In genomic region chr6:8389034-8389818, GRCh38 we compare ENCODE assay signal across 17 cellular contexts. TPM values are rescaled to one million over a fixed set of nuclear protein-coding genes. Genes with fewer than 3 reads are reported as not detected.
A peak's percentile ranks its signal among the peaks of the same experiment; 100 is the strongest.
DNase-seq lines count a peak whose midpoint lies in the region; ATAC-seq, FAIRE-seq and TF ChIP-seq lines count a peak whose summit lies in the region.
"Had no signal": no experiment of that assay in that cellular context is flagged by ENCODE, and none has a peak within 500 bp of the region (broad histone marks: within the 10 kb centered on the region; RNA-seq: fewer than 3 reads in every experiment).

No MANE protein-coding gene starts in this region.

- no peaks in the 10 kb centered on the region for H3K9me3 Mint-ChIP-seq in endodermal cell

- no peaks in the 10 kb centered on the region for H3K36me3 Mint-ChIP-seq in endodermal cell (ENCODE audit: low read depth)
- H3K36me3 Mint-ChIP-seq: CD4-positive, CD25-positive, alpha-beta regulatory T cell had no signal

- TF ChIP-seq CTCF in mucosa of descending colon (IDR thresholded peaks at IDR 0.05) (no peak), endodermal cell (conservative IDR thresholded peaks at IDR 0.05) (no peak), psoas muscle (IDR thresholded peaks at IDR 0.05) (no peak)

- no peak for FAIRE-seq in H54 (lab: Jason Lieb, UNC)
- FAIRE-seq: GM12878, GM18507 had no signal

- H3K36me3 ChIP-seq in mucosa of descending colon (ENCODE audit: low read depth) (no peaks in the 10 kb centered on the region), endodermal cell (ENCODE audit: control insufficient read depth, insufficient read depth, low read length) (no peaks in the 10 kb centered on the region), psoas muscle (ENCODE audit: insufficient read depth in 1 of 2, low read depth in 1 of 2) (no peaks in the 10 kb centered on the region)

- H3K4me1 ChIP-seq in mucosa of descending colon (ENCODE audit: low read depth) (peaks cover 7% of the 10 kb centered on the region), endodermal cell (ENCODE audit: control insufficient read depth, insufficient read depth, low read length) (no peaks in the 10 kb centered on the region), psoas muscle (no peaks in the 10 kb centered on the region)

- H3K4me3 ChIP-seq in mucosa of descending colon: no peak overlapping the region
- H3K4me3 ChIP-seq in endodermal cell (ENCODE audit: low read length): no peak overlapping the region
- H3K4me3 ChIP-seq in psoas muscle: no peak overlapping the region
- H3K4me3 ChIP-seq: GM12878, PC-9 had no signal

- no peak for TF ChIP-seq POLR2A in H54 (IDR thresholded peaks at IDR 0.05; ENCODE audit: low read depth, low read length)

- no peak overlapping the region for H3K27ac Mint-ChIP-seq in endodermal cell
- H3K27ac Mint-ChIP-seq: CD4-positive, CD25-positive, alpha-beta regulatory T cell had no signal

- H3K9me3 ChIP-seq in mucosa of descending colon (no peaks in the 10 kb centered on the region), endodermal cell (ENCODE audit: control insufficient read depth, low read length) (no peaks in the 10 kb centered on the region), psoas muscle (no peaks in the 10 kb centered on the region)

- peaks cover 8% of the 10 kb centered on the region for H3K4me1 Mint-ChIP-seq in endodermal cell

- no peak overlapping the region for H3K27ac ChIP-seq in endodermal cell (ENCODE audit: low read depth, low read length)
- no peak overlapping the region for H3K27ac ChIP-seq in psoas muscle
- H3K27ac ChIP-seq: PC-9 had no signal

- ATAC-seq in mucosa of descending colon: peak; percentile 64
- ATAC-seq in psoas muscle: no peak
- ATAC-seq: GM12878, SK-N-SH treated with all-trans-retinoic acid at 6 μM for 48 hours had no signal

- no peaks in the 10 kb centered on the region for H3K27me3 Mint-ChIP-seq in endodermal cell (ENCODE audit: insufficient read depth)

- H3K4me3 Mint-ChIP-seq in endodermal cell: no peak overlapping the region
- H3K4me3 Mint-ChIP-seq: CD4-positive, CD25-positive, alpha-beta regulatory T cell had no signal

- H3K27me3 ChIP-seq in endodermal cell (ENCODE audit: control insufficient read depth, insufficient read depth, low read length, poor library complexity, severe bottlenecking) (no peaks in the 10 kb centered on the region), psoas muscle (ENCODE audit: insufficient read depth in 3 of 3, low read length in 2 of 3) (peaks cover 0 to 1% (median 0%) of the 10 kb centered on the region in 3 donors)

- WGBS in endodermal cell (ENCODE audit: insufficient coverage in 1 of 2, insufficient read length in 1 of 2), 2 experiments: 87 to 90% methylated on average over 3 to 4 of the region's 4 CpGs
- 57 to 59% (median 58%) methylated on average over 4 of the region's 4 CpGs for WGBS in psoas muscle, 3 donors

- no peak overlapping the region for H3K9ac ChIP-seq in endodermal cell (ENCODE audit: extremely low read depth, low read length, poor library complexity, severe bottlenecking)

- peak; percentile 72 for DNase-seq in NCI-H1105 (lab: John Stamatoyannopoulos, UW)
- DNase-seq in NCI-H146 treated with DMSO at 0.1 percent for 48 hours (lab: John Stamatoyannopoulos, UW; ENCODE audit: unreplicated experiment): peak; percentile 96
- peak; percentile 73 for DNase-seq in NCI-H774 (lab: John Stamatoyannopoulos, UW)
- peak in 1 of 3 donors; percentile 49 for DNase-seq in mucosa of descending colon
- no peak for DNase-seq in H54 (ENCODE audit: insufficient read length, low spot score)
- no peak for DNase-seq in endodermal cell
- no peak for DNase-seq in psoas muscle
- DNase-seq: ACHN; Calu3; CD4-positive, CD25-positive, alpha-beta regulatory T cell; MM.1S; NCI-H1694 treated with DMSO at 0.1 percent for 48 hours; NCI-H524; PC-9 had no signal

- intact Hi-C loops in mucosa of descending colon (cut with DNase I, micrococcal nuclease) (no loop called here), psoas muscle (cut with DNase I) (no loop called here)

RNA-seq across cellular contexts. Expression of gene SLC35B3, which starts 46.1 kb away (rescaled TPM):
- total RNA-seq in mucosa of descending colon: 10 to 100 TPM; 31.8 to 48.2 (median 38.7) TPM
- total RNA-seq in endodermal cell: 10 to 100 TPM; 11.4 to 11.9 TPM
- 11.5 TPM for polyA plus RNA-seq in endodermal cell (2013, experiment 1 of 2)
- 11.3 TPM for polyA plus RNA-seq in endodermal cell (2013, experiment 2 of 2)
- 1 to 10 TPM; 2.9 to 4.3 (median 3.6) TPM for total RNA-seq in psoas muscle
- 1 to 10 TPM; 4.5 to 7.2 (median 4.9) TPM for polyA plus RNA-seq in psoas muscle

Comparison
In these comparisons a context has a peak if more than half of its experiments do, and no peak if none do; other contexts are left out.
1. DNase-seq: peak in NCI-H1105 (single experiment), NCI-H146 treated with DMSO at 0.1 percent for 48 hours (single experiment) and NCI-H774 (single experiment); none in H54 (single experiment), endodermal cell (single experiment) and psoas muscle (0 of 2).